In the genomic region with DNA sequence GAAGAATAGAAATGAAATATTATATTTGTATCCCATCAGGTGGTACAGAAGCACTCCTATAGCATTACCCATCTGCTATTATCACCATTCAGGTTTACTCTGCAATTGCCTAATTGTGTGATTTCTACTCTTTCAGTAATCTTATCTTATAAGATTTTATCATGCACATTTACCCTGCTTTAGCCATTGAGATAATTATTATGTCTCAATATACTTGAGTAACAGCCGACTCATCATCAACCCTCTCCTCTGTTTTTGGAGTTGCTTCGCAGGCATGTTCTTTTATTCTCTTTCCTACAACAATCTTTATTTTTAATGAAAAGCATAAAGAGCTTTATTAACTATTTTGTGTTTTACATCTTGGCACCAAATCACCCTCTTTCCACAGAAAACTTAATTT, we compare ENCODE assay signal across 18 cellular contexts.
A peak's percentile ranks its signal among the peaks of the same experiment; 100 is the strongest.
DNase-seq lines count a peak whose midpoint lies in the region; ATAC-seq and TF ChIP-seq lines count a peak whose summit lies in the region.
"Had no signal": no experiment of that assay in that cellular context is flagged by ENCODE, and none has a peak within 500 bp of the region (broad histone marks: within the 10 kb centered on the region; RNA-seq: fewer than 3 reads in every experiment).

No MANE protein-coding gene starts in this region.

- peaks cover 32% of the 10 kb centered on the region for H3K4me1 ChIP-seq in adipocyte (ENCODE audit: control insufficient read depth, insufficient read depth, low read length)

- H3K9ac ChIP-seq in adipocyte (ENCODE audit: low read length): no peak overlapping the region

- H3K9me3 ChIP-seq in adipocyte (ENCODE audit: control insufficient read depth, low read length): no peaks in the 10 kb centered on the region

- ATAC-seq in GM18861 (IDR thresholded peaks at IDR 0.05; ENCODE audit: unreplicated experiment): no peak
- ATAC-seq in GM18868 (IDR thresholded peaks at IDR 0.05; ENCODE audit: unreplicated experiment): no peak

- no peaks in the 10 kb centered on the region for H3K27me3 ChIP-seq in adipocyte (replicated peaks; ENCODE audit: control insufficient read depth, insufficient read depth, low read length)

- no peak for TF ChIP-seq CTCF in fibroblast of villous mesenchyme (IDR thresholded peaks at IDR 0.05; ENCODE audit: insufficient read depth, low read depth, low read length)

- H3K36me3 ChIP-seq in adipocyte (ENCODE audit: control insufficient read depth, insufficient read depth, low read length, severe bottlenecking): no peaks in the 10 kb centered on the region

- H3K4me3 ChIP-seq in adipocyte (ENCODE audit: low read length) (no peak overlapping the region), fibroblast of villous mesenchyme (ENCODE audit: low read depth, low read length) (no peak overlapping the region)
- H3K4me3 ChIP-seq: SK-N-MC had no signal

- DNase-seq in M059J (ENCODE audit: low read depth): peak; percentile 40
- DNase-seq in NCI-H2171 (lab: John Stamatoyannopoulos, UW): peak; percentile 6
- peak; percentile 55 for DNase-seq in adipocyte (ENCODE audit: low read depth)
- peak; percentile 48 for DNase-seq in fibroblast of villous mesenchyme (ENCODE audit: low read depth)
- DNase-seq in MV-4-11 (lab: John Stamatoyannopoulos, UW): no peak
- DNase-seq: CD4-positive, CD25-positive, alpha-beta regulatory T cell; DMS79; H9; KG1; NCI-H1105 treated with DMSO at 0.1 percent for 48 hours; NCI-H1694 treated with DMSO at 0.1 percent for 48 hours; NCI-H82; RPMI8226; SHP77 treated with DMSO at 0.1 percent for 48 hours; SW 1271 had no signal
